35 cellular contexts compared by ENCODE assay signal in the genomic region with DNA sequence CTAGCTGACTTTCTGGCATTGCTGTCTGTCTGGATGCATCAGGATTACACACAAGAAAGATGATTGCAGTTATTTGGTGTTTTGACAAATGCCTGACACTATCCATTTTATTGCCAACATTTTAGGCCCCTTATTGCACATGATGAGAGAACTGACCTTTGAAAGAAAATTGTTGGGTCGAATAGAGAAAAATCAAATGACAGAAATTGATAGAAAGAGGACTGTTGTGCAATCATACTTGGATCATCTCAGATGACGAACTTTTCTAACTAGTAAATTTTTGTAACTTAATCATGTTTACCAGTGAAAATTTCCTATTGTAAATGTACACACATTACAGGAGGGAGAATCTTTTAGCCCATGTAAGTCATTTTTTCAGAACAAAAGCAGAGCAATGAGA.
"Had no signal": no experiment of that assay in that cellular context is flagged by ENCODE, and none has a peak within 500 bp of the region (broad histone marks: within the 10 kb centered on the region; RNA-seq: fewer than 3 reads in every experiment).

No MANE protein-coding gene starts in this region.

- H3K9me3 ChIP-seq: MG63 had no signal

- H3K36me3 ChIP-seq: MG63 had no signal

- DNase-seq: MG63, MM.1S, MV-4-11, NCI-H1048, NCI-H1092, NCI-H1092 treated with DMSO at 0.1 percent for 48 hours, NCI-H1105, NCI-H1105 treated with DMSO at 0.1 percent for 48 hours, NCI-H1417, NCI-H1417 treated with DMSO at 0.1 percent for 48 hours, NCI-H1436, NCI-H1436 treated with DMSO at 0.1 percent for 48 hours, NCI-H146, NCI-H1694, NCI-H1694 treated with DMSO at 0.1 percent for 48 hours, NCI-H187, NCI-H187 treated with DMSO at 0.1 percent for 48 hours, NCI-H1930, NCI-H2029, NCI-H2029 treated with DMSO at 0.1 percent for 48 hours, NCI-H2081, NCI-H2081 treated with DMSO at 0.1 percent for 48 hours, NCI-H2107, NCI-H2171, NCI-H2171 treated with DMSO at 0.1 percent for 48 hours, NCI-H2227 treated with DMSO at 0.1 percent for 48 hours, NCI-H226, NCI-H345, NCI-H446, NCI-H446 treated with DMSO at 0.1 percent for 48 hours, NCI-H510A, NCI-H510A treated with DMSO at 0.1 percent for 48 hours, NCI-H524, NCI-H524 treated with DMSO at 0.1 percent for 48 hours, NCI-H526 had no signal

- H3K27me3 ChIP-seq: MG63 had no signal

- H3K4me3 ChIP-seq: MG63 had no signal
